Comparison of ENCODE assay signal across 8 cellular contexts in genomic region chr1:95086949-95087533, GRCh38. TPM values are rescaled to one million over a fixed set of nuclear protein-coding genes. Genes with fewer than 3 reads are reported as not detected.
DNase-seq lines count a peak whose midpoint lies in the region; ATAC-seq and TF ChIP-seq lines count a peak whose summit lies in the region.

No MANE protein-coding gene starts in this region.

- no peak overlapping the region for H3K27ac Mint-ChIP-seq in T-helper 17 cell

- DNase-seq in AG10803 (ENCODE audit: low read depth) (peak; percentile 91), astrocyte of the cerebellum (ENCODE audit: low read depth) (peak; percentile 57), left lung (no peak), T-helper 17 cell (no peak), activated gamma-delta T cell treated with Interleukin-2 at 50 U/mL for 16 hours (no peak), GF-D8 (lab: John Stamatoyannopoulos, UW) (no peak)

- no peaks in the 10 kb centered on the region for H3K4me1 ChIP-seq in left lung

- H3K27ac ChIP-seq in left lung, result no peak overlapping the region

- no peaks in the 10 kb centered on the region for H3K36me3 ChIP-seq in left lung

- H3K4me3 ChIP-seq in AG10803 (ENCODE audit: low read length) (no peak overlapping the region), astrocyte of the cerebellum (ENCODE audit: low read depth, low read length) (no peak overlapping the region), left lung (no peak overlapping the region)

- TF ChIP-seq CTCF in AG10803 (conservative IDR thresholded peaks at IDR 0.05; ENCODE audit: low read length) (no peak), astrocyte of the cerebellum (IDR thresholded peaks at IDR 0.05; ENCODE audit: low read depth, low read length, missing control alignments) (no peak), left lung (IDR thresholded peaks at IDR 0.05) (no peak)

- H3K4me1 Mint-ChIP-seq in T-helper 17 cell, result peaks cover 6% of the 10 kb centered on the region

- no peaks in the 10 kb centered on the region for H3K9me3 ChIP-seq in left lung
- H3K9me3 ChIP-seq in T-helper 17 cell (ENCODE audit: control insufficient read depth, low read length, poor library complexity, severe bottlenecking), result no peaks in the 10 kb centered on the region

- intact Hi-C loops in left lung (cut with DNase I), result loop anchor here in 1 of 2 donors (10.0 kb wide), 1 partner anchor 148 kb away; the partner anchor contains the start of gene RWDD3

- in situ Hi-C loops in astrocyte of the cerebellum (cut with HindIII; ENCODE audit: low sequenced_read_pairs), result no loop called here

- H3K27me3 Mint-ChIP-seq in T-helper 17 cell, result peaks cover 32% of the 10 kb centered on the region

- H3K36me3 Mint-ChIP-seq in T-helper 17 cell (ENCODE audit: low read depth), result peaks cover 2% of the 10 kb centered on the region

- no peak overlapping the region for H3K4me3 Mint-ChIP-seq in T-helper 17 cell

- peak; percentile 85 for ATAC-seq in HG03432 (IDR thresholded peaks at IDR 0.05; ENCODE audit: unreplicated experiment)
- peak; percentile 87 for ATAC-seq in left lung
- no peak for ATAC-seq in T-helper 17 cell
- ATAC-seq in GM21515 (IDR thresholded peaks at IDR 0.05; ENCODE audit: unreplicated experiment), result no peak

- no peaks in the 10 kb centered on the region for H3K27me3 ChIP-seq in left lung

RNA-seq across cellular contexts. Expression of gene ALG14, which starts 14.3 kb away (rescaled TPM):
- total RNA-seq in left lung (1 to 10 TPM; 5.1 to 7.9 TPM), T-helper 17 cell (1 to 10 TPM; 1.5 to 1.8 TPM)

RNA-seq across cellular contexts. Expression of gene TLCD4, which starts 30.1 kb away (rescaled TPM):
- total RNA-seq in left lung (10 to 100 TPM; 14.7 to 21.3 TPM), T-helper 17 cell (under 1 TPM; 0.23 to 0.25 TPM)

Comparison
In these comparisons a context has a peak if more than half of its experiments do, and no peak if none do; other contexts are left out.
1. DNase-seq: peak in AG10803 (single experiment) and astrocyte of the cerebellum (single experiment); none in left lung (0 of 2), T-helper 17 cell (0 of 3), activated gamma-delta T cell treated with Interleukin-2 at 50 U/mL for 16 hours (single experiment) and GF-D8 (single experiment).
2. ATAC-seq: peak in HG03432 (single experiment) and left lung (single experiment); none in T-helper 17 cell (single experiment) and GM21515 (single experiment).
3. RNA of gene TLCD4, which starts 30.1 kb away (total RNA-seq): 14.7 to 21.3 TPM in left lung; 0.23 to 0.25 TPM in T-helper 17 cell; every median in the first group is over 10 times any median in the second.